In genomic region chr2:202035089-202035940, GRCh38 we compare ENCODE assay signal across 8 cellular contexts. TPM values are rescaled to one million over a fixed set of nuclear protein-coding genes. Genes with fewer than 3 reads are reported as not detected.
DNase-seq lines count a peak whose midpoint lies in the region; ATAC-seq and TF ChIP-seq lines count a peak whose summit lies in the region.

No MANE protein-coding gene starts in this region.

- in situ Hi-C loops in brain microvascular endothelial cell (cut with HindIII; ENCODE audit: low pct_ligation_motif_present, low sequenced_read_pairs): no loop called here

- H3K36me3 ChIP-seq in CD4-positive, CD25-positive, alpha-beta regulatory T cell (ENCODE audit: control insufficient read depth, insufficient read depth, low read length): no peaks in the 10 kb centered on the region
- no peaks in the 10 kb centered on the region for H3K36me3 ChIP-seq in brain microvascular endothelial cell (replicated peaks)

- H3K4me1 Mint-ChIP-seq in CD4-positive, CD25-positive, alpha-beta regulatory T cell: peaks cover 0 to 19% (median 12%) of the 10 kb centered on the region in 4 donors
- peaks cover 14% of the 10 kb centered on the region in 2 donors for H3K4me1 Mint-ChIP-seq in stimulated activated naive B cell treated with anti-CD40 and anti-IgM and Interleukin-4, amounts not matched to agents 10 μg/mL and 1 μg/mL and 100 μg/mL, for 72 hours

- H3K27ac ChIP-seq in CD4-positive, CD25-positive, alpha-beta regulatory T cell (ENCODE audit: insufficient read depth, low read length, poor library complexity, severe bottlenecking): no peak overlapping the region
- H3K27ac ChIP-seq in brain microvascular endothelial cell: no peak overlapping the region

- TF ChIP-seq CTCF in brain microvascular endothelial cell (IDR thresholded peaks at IDR 0.05; ENCODE audit: low read depth, low read length, missing control alignments): peak; percentile 79

- no peak for ATAC-seq in CD4-positive, CD25-positive, alpha-beta regulatory T cell (ENCODE audit: low read depth in 2 of 2)
- ATAC-seq in left colon (peak; percentile 20), HG02571 (IDR thresholded peaks at IDR 0.05; ENCODE audit: unreplicated experiment) (no peak), GM21447 (IDR thresholded peaks at IDR 0.05; ENCODE audit: unreplicated experiment) (no peak)
- ATAC-seq in stimulated activated naive B cell treated with anti-CD40 and anti-IgM and Interleukin-4, amounts not matched to agents 10 μg/mL and 1 μg/mL and 100 μg/mL, for 72 hours (replicated peaks): no peak

- H3K4me3 Mint-ChIP-seq in CD4-positive, CD25-positive, alpha-beta regulatory T cell: peak overlapping the region in 1 of 4 donors; percentile 91
- H3K4me3 Mint-ChIP-seq in stimulated activated naive B cell treated with anti-CD40 and anti-IgM and Interleukin-4, amounts not matched to agents 10 μg/mL and 1 μg/mL and 100 μg/mL, for 72 hours: peak overlapping the region in 1 of 2 donors; percentile 84

- intact Hi-C loops in left colon (cut with DNase I, micrococcal nuclease): no loop called here

- DNase-seq in CD4-positive, CD25-positive, alpha-beta regulatory T cell: peak in 2 of 3 donors; percentile 3 to 45
- DNase-seq in NCI-H2171 treated with DMSO at 0.1 percent for 48 hours (lab: John Stamatoyannopoulos, UW) (peak; percentile 39), brain microvascular endothelial cell (peak; percentile 48), left colon (peak; percentile 42 to 68), NCI-H510A treated with DMSO at 0.1 percent for 48 hours (lab: John Stamatoyannopoulos, UW) (no peak)
- peak; percentile 6 for DNase-seq in stimulated activated naive B cell treated with anti-CD40 and anti-IgM and Interleukin-4, amounts not matched to agents 10 μg/mL and 1 μg/mL and 100 μg/mL, for 72 hours

- peaks cover 43% of the 10 kb centered on the region for H3K27me3 ChIP-seq in CD4-positive, CD25-positive, alpha-beta regulatory T cell (ENCODE audit: control insufficient read depth, insufficient read depth, low read length)
- H3K27me3 ChIP-seq in brain microvascular endothelial cell (replicated peaks): no peaks in the 10 kb centered on the region

- H3K9me3 Mint-ChIP-seq in CD4-positive, CD25-positive, alpha-beta regulatory T cell: peaks cover 0 to 2% (median 0%) of the 10 kb centered on the region in 7 donors
- H3K9me3 Mint-ChIP-seq in stimulated activated naive B cell treated with anti-CD40 and anti-IgM and Interleukin-4, amounts not matched to agents 10 μg/mL and 1 μg/mL and 100 μg/mL, for 72 hours: no peaks in the 10 kb centered on the region

- H3K27me3 Mint-ChIP-seq in CD4-positive, CD25-positive, alpha-beta regulatory T cell: peaks cover 51% of the 10 kb centered on the region
- H3K27me3 Mint-ChIP-seq in stimulated activated naive B cell treated with anti-CD40 and anti-IgM and Interleukin-4, amounts not matched to agents 10 μg/mL and 1 μg/mL and 100 μg/mL, for 72 hours: peaks cover 33 to 40% of the 10 kb centered on the region in 2 donors

- H3K9me3 ChIP-seq in CD4-positive, CD25-positive, alpha-beta regulatory T cell (ENCODE audit: control insufficient read depth in 2 of 2, low read length in 2 of 2): no peaks in the 10 kb centered on the region

- peak overlapping the region in 1 of 3 donors; percentile 40 for H3K27ac Mint-ChIP-seq in CD4-positive, CD25-positive, alpha-beta regulatory T cell
- H3K27ac Mint-ChIP-seq in stimulated activated naive B cell treated with anti-CD40 and anti-IgM and Interleukin-4, amounts not matched to agents 10 μg/mL and 1 μg/mL and 100 μg/mL, for 72 hours: no peak overlapping the region

- peaks cover 27% of the 10 kb centered on the region for H3K4me1 ChIP-seq in CD4-positive, CD25-positive, alpha-beta regulatory T cell (ENCODE audit: control insufficient read depth, insufficient read depth, low read length, poor library complexity, severe bottlenecking)

- H3K4me3 ChIP-seq in CD4-positive, CD25-positive, alpha-beta regulatory T cell (ENCODE audit: low read depth, low read length): no peak overlapping the region
- peak overlapping the region; percentile 68 for H3K4me3 ChIP-seq in brain microvascular endothelial cell (ENCODE audit: low read depth, low read length)

- no peaks in the 10 kb centered on the region for H3K36me3 Mint-ChIP-seq in CD4-positive, CD25-positive, alpha-beta regulatory T cell
- no peaks in the 10 kb centered on the region for H3K36me3 Mint-ChIP-seq in stimulated activated naive B cell treated with anti-CD40 and anti-IgM and Interleukin-4, amounts not matched to agents 10 μg/mL and 1 μg/mL and 100 μg/mL, for 72 hours

RNA-seq across cellular contexts. Expression of gene FZD7, which starts 1.7 kb away (rescaled TPM):
- 0.42 TPM for total RNA-seq in CD4-positive, CD25-positive, alpha-beta regulatory T cell
- polyA plus RNA-seq in CD4-positive, CD25-positive, alpha-beta regulatory T cell: under 1 TPM in 1 of 4 donors, not detected in 3; 0.09 TPM
- 1 to 10 TPM; 1.4 to 10.0 TPM for total RNA-seq in left colon

RNA-seq across cellular contexts. Expression of gene KIAA2012, which starts 37.7 kb away (rescaled TPM):
- total RNA-seq in CD4-positive, CD25-positive, alpha-beta regulatory T cell: not detected
- polyA plus RNA-seq in CD4-positive, CD25-positive, alpha-beta regulatory T cell: not detected
- under 1 TPM in 1 of 2 donors, not detected in 1; 0.11 TPM for total RNA-seq in left colon
